18 cellular contexts compared by ENCODE assay signal in the genomic region with DNA sequence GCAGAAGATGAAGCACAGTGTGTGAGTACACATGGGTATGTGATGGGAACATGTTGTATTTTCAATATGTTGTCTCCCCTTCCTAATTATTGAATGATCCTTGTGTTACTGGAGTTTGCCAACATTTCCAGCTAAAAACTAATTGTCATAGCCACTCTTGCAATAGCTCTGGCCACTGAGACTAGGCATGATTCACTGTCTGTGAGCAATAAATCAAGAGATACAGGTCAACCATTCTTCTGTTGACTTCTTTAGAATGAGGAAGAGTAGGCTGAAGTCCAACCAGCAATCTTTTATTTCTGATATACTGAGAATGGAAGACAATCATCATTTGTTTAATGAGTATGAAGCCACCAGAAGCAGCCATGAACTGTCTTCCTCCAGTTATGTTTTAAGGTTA.
A peak's percentile ranks its signal among the peaks of the same experiment; 100 is the strongest.
DNase-seq lines count a peak whose midpoint lies in the region; ATAC-seq and TF ChIP-seq lines count a peak whose summit lies in the region.
"Had no signal": no experiment of that assay in that cellular context is flagged by ENCODE, and none has a peak within 500 bp of the region (broad histone marks: within the 10 kb centered on the region; RNA-seq: fewer than 3 reads in every experiment).

No MANE protein-coding gene starts in this region.

- DNase-seq in ELR (ENCODE audit: low read depth) (peak; percentile 47), MV-4-11 (lab: John Stamatoyannopoulos, UW) (peak; percentile 73), RKO (ENCODE audit: low spot score) (peak; percentile 34), fibroblast of mammary gland (ENCODE audit: low read depth) (peak; percentile 1), Right ventricle myocardium superior (no peak), T-helper 9 cell (no peak)
- DNase-seq in activated CD4-positive, alpha-beta T cell treated with anti-CD3 and anti-CD28 coated beads for 4 hours = no peak
- DNase-seq: BE2C; Caco-2; CD4-positive, alpha-beta T cell; HFFc6; KBM-7; NCI-H1092; NCI-H146; NCI-H2081 treated with DMSO at 0.1 percent for 48 hours; PC-9 had no signal

- intact Hi-C loops in Right ventricle myocardium superior (cut with DNase I) = no loop called here

- no peak overlapping the region for H3K4me3 ChIP-seq in fibroblast of mammary gland (ENCODE audit: control insufficient read depth, low read depth, low read length)
- H3K4me3 ChIP-seq: PC-9, SJSA1 had no signal

- no peak for ATAC-seq in Right ventricle myocardium superior (ENCODE audit: poor library complexity)
- ATAC-seq: HepG2 had no signal

- no peak for TF ChIP-seq CTCF in fibroblast of mammary gland (conservative IDR thresholded peaks at IDR 0.05; ENCODE audit: control insufficient read depth, insufficient read depth, low read depth, low read length)

Comparison
In these comparisons a context has a peak if more than half of its experiments do, and no peak if none do; other contexts are left out.
1. DNase-seq: peak in ELR (single experiment), MV-4-11 (single experiment), RKO (single experiment) and fibroblast of mammary gland (single experiment); none in Right ventricle myocardium superior (single experiment), T-helper 9 cell (single experiment) and activated CD4-positive, alpha-beta T cell treated with anti-CD3 and anti-CD28 coated beads for 4 hours (0 of 2).